In genomic region chr10:97366572-97366971, GRCh38 we compare ENCODE assay signal across 23 cellular contexts. TPM values are rescaled to one million over a fixed set of nuclear protein-coding genes. Genes with fewer than 3 reads are reported as not detected.
DNase-seq lines count a peak whose midpoint lies in the region; ATAC-seq and TF ChIP-seq lines count a peak whose summit lies in the region.
"Had no signal": no experiment of that assay in that cellular context is flagged by ENCODE, and none has a peak within 500 bp of the region (broad histone marks: within the 10 kb centered on the region; RNA-seq: fewer than 3 reads in every experiment).

No MANE protein-coding gene starts in this region.

- DNase-seq in activated naive CD8-positive, alpha-beta T cell treated with anti-CD3 and anti-CD28 coated beads, Interleukin-2, amount 50 U/mL, for 24 hours = no peak
- DNase-seq in lower lobe of right lung = no peak
- no peak for DNase-seq in stimulated activated naive B cell treated with anti-CD40 and anti-IgM and Interleukin-4, amounts not matched to agents 10 μg/mL and 1 μg/mL and 100 μg/mL, for 72 hours
- no peak for DNase-seq in GM23248
- no peak for DNase-seq in activated gamma-delta T cell treated with Interleukin-2 at 50 U/mL for 16 hours
- no peak for DNase-seq in stimulated activated naive CD4-positive, alpha-beta T cell treated with Interleukin-2 at 50 U/mL for 16 hours (lab: John Stamatoyannopoulos, UW)
- DNase-seq: activated naive CD4-positive, alpha-beta T cell; activated T-cell treated with anti-CD3 and anti-CD28 coated beads, Interleukin-2, amount 50 U/mL, for 1 hour; CD4-positive, CD25-positive, alpha-beta regulatory T cell; head of caudate nucleus; Karpas-422; left colon; natural killer cell; NCI-H1694; NCI-H526; T-cell had no signal

- no peaks in the 10 kb centered on the region for H3K79me2 ChIP-seq in DOHH2 (ENCODE audit: control insufficient read depth, low read length)
- H3K79me2 ChIP-seq in GM23248 (ENCODE audit: insufficient read depth) = no peaks in the 10 kb centered on the region
- H3K79me2 ChIP-seq: parathyroid adenoma had no signal

- no peak overlapping the region for H3K4me3 Mint-ChIP-seq in activated naive CD8-positive, alpha-beta T cell treated with anti-CD3 and anti-CD28 coated beads, Interleukin-2, amount 50 U/mL, for 24 hours
- peak overlapping the region; percentile 20 to 70 for H3K4me3 Mint-ChIP-seq in stimulated activated naive B cell treated with anti-CD40 and anti-IgM and Interleukin-4, amounts not matched to agents 10 μg/mL and 1 μg/mL and 100 μg/mL, for 72 hours
- H3K4me3 Mint-ChIP-seq: CD4-positive, CD25-positive, alpha-beta regulatory T cell; mesothelial cell of epicardium; natural killer cell; T-cell had no signal

- H3K36me3 ChIP-seq in DOHH2 (ENCODE audit: control insufficient read depth, low read length) = peaks cover 80% of the 10 kb centered on the region
- H3K36me3 ChIP-seq in lower lobe of right lung = peaks cover 70% of the 10 kb centered on the region
- H3K36me3 ChIP-seq in GM23248 (ENCODE audit: low read depth) = no peaks in the 10 kb centered on the region

- H3K27ac ChIP-seq in DOHH2 (ENCODE audit: low read depth, low read length) (peak overlapping the region; percentile 89), lower lobe of right lung (peak overlapping the region; percentile 78), GM23248 (no peak overlapping the region)
- H3K27ac ChIP-seq: epithelial cell of prostate, parathyroid adenoma had no signal

- H2AFZ ChIP-seq in GM23248 = no peak overlapping the region
- H2AFZ ChIP-seq: parathyroid adenoma had no signal

- no peaks in the 10 kb centered on the region for H3K27me3 Mint-ChIP-seq in activated naive CD8-positive, alpha-beta T cell treated with anti-CD3 and anti-CD28 coated beads, Interleukin-2, amount 50 U/mL, for 24 hours
- no peaks in the 10 kb centered on the region for H3K27me3 Mint-ChIP-seq in stimulated activated naive B cell treated with anti-CD40 and anti-IgM and Interleukin-4, amounts not matched to agents 10 μg/mL and 1 μg/mL and 100 μg/mL, for 72 hours
- H3K27me3 Mint-ChIP-seq: CD4-positive, CD25-positive, alpha-beta regulatory T cell; T-cell had no signal

- H3K9ac ChIP-seq in GM23248 = no peak overlapping the region
- H3K9ac ChIP-seq: parathyroid adenoma had no signal

- H3K4me1 ChIP-seq in DOHH2 (ENCODE audit: control insufficient read depth, low read length) (peaks cover 26% of the 10 kb centered on the region), lower lobe of right lung (peaks cover 30% of the 10 kb centered on the region), GM23248 (ENCODE audit: insufficient read depth) (no peaks in the 10 kb centered on the region)
- H3K4me1 ChIP-seq: HAP-1, parathyroid adenoma had no signal

- ATAC-seq in activated naive CD8-positive, alpha-beta T cell treated with anti-CD3 and anti-CD28 coated beads, Interleukin-2, amount 50 U/mL, for 24 hours = no peak
- peak in 1 of 2 donors; percentile 4 for ATAC-seq in lower lobe of right lung
- no peak for ATAC-seq in stimulated activated naive B cell treated with anti-CD40 and anti-IgM and Interleukin-4, amounts not matched to agents 10 μg/mL and 1 μg/mL and 100 μg/mL, for 72 hours (replicated peaks)
- ATAC-seq: left colon, Panc1, T-cell had no signal

- no peaks in the 10 kb centered on the region for H3K27me3 ChIP-seq in DOHH2 (ENCODE audit: control insufficient read depth, low read length)
- no peaks in the 10 kb centered on the region for H3K27me3 ChIP-seq in lower lobe of right lung (ENCODE audit: low read depth)
- H3K27me3 ChIP-seq in GM23248 (replicated peaks; ENCODE audit: insufficient read depth) = no peaks in the 10 kb centered on the region

- peak overlapping the region; percentile 61 for H3K4me3 ChIP-seq in DOHH2 (ENCODE audit: low read length)
- H3K4me3 ChIP-seq in lower lobe of right lung = no peak overlapping the region
- no peak overlapping the region for H3K4me3 ChIP-seq in GM23248
- H3K4me3 ChIP-seq: HAP-1, thoracic aorta had no signal

- peaks cover 45% of the 10 kb centered on the region for H3K36me3 Mint-ChIP-seq in activated naive CD8-positive, alpha-beta T cell treated with anti-CD3 and anti-CD28 coated beads, Interleukin-2, amount 50 U/mL, for 24 hours (ENCODE audit: low read depth)
- H3K36me3 Mint-ChIP-seq in stimulated activated naive B cell treated with anti-CD40 and anti-IgM and Interleukin-4, amounts not matched to agents 10 μg/mL and 1 μg/mL and 100 μg/mL, for 72 hours = peaks cover 78 to 85% of the 10 kb centered on the region in 2 donors
- H3K36me3 Mint-ChIP-seq: natural killer cell had no signal

- in situ Hi-C loops in GM23248 (cut with MboI) = no loop called here

- TF ChIP-seq CTCF in DOHH2 (IDR thresholded peaks at IDR 0.05; ENCODE audit: low read depth, low read length, poor library complexity, severe bottlenecking) (no peak), lower lobe of right lung (IDR thresholded peaks at IDR 0.05) (no peak)

- no peaks in the 10 kb centered on the region for H3K9me3 Mint-ChIP-seq in activated naive CD8-positive, alpha-beta T cell treated with anti-CD3 and anti-CD28 coated beads, Interleukin-2, amount 50 U/mL, for 24 hours
- H3K9me3 Mint-ChIP-seq in stimulated activated naive B cell treated with anti-CD40 and anti-IgM and Interleukin-4, amounts not matched to agents 10 μg/mL and 1 μg/mL and 100 μg/mL, for 72 hours = no peaks in the 10 kb centered on the region
- H3K9me3 Mint-ChIP-seq: mesothelial cell of epicardium, natural killer cell, T-cell had no signal

- WGBS in GM23248 (ENCODE audit: low coverage in 1 of 2, low lambda C conversion rate in 2 of 2, missing lambda C conversion rate in 2 of 2), 2 experiments = 86 to 88% methylated on average over 11 of the region's 11 CpGs

- H3K9me2 ChIP-seq in DOHH2 (replicated peaks; ENCODE audit: control insufficient read depth, low read length) (no peaks in the 10 kb centered on the region), GM23248 (ENCODE audit: insufficient read depth) (no peaks in the 10 kb centered on the region)

- peak overlapping the region; percentile 74 for H3K4me2 ChIP-seq in DOHH2 (ENCODE audit: low read length)
- no peak overlapping the region for H3K4me2 ChIP-seq in GM23248 (ENCODE audit: unreplicated experiment)

- peak overlapping the region; percentile 27 for H3K27ac Mint-ChIP-seq in activated naive CD8-positive, alpha-beta T cell treated with anti-CD3 and anti-CD28 coated beads, Interleukin-2, amount 50 U/mL, for 24 hours
- H3K27ac Mint-ChIP-seq in stimulated activated naive B cell treated with anti-CD40 and anti-IgM and Interleukin-4, amounts not matched to agents 10 μg/mL and 1 μg/mL and 100 μg/mL, for 72 hours = peak overlapping the region; percentile 94
- H3K27ac Mint-ChIP-seq: mesothelial cell of epicardium, T-cell had no signal

- intact Hi-C loops in lower lobe of right lung (cut with DNase I) = no loop called here

- peaks cover 4% of the 10 kb centered on the region for H3K4me1 Mint-ChIP-seq in activated naive CD8-positive, alpha-beta T cell treated with anti-CD3 and anti-CD28 coated beads, Interleukin-2, amount 50 U/mL, for 24 hours
- peaks cover 19 to 37% of the 10 kb centered on the region in 2 donors for H3K4me1 Mint-ChIP-seq in stimulated activated naive B cell treated with anti-CD40 and anti-IgM and Interleukin-4, amounts not matched to agents 10 μg/mL and 1 μg/mL and 100 μg/mL, for 72 hours
- H3K4me1 Mint-ChIP-seq: mesothelial cell of epicardium, natural killer cell had no signal

- H3F3A ChIP-seq in DOHH2 (ENCODE audit: control insufficient read depth, insufficient read depth) (peaks cover 8% of the 10 kb centered on the region), GM23248 (ENCODE audit: insufficient read depth) (no peaks in the 10 kb centered on the region)

- H4K20me1 ChIP-seq in DOHH2 (ENCODE audit: control insufficient read depth, insufficient read depth, low read depth, low read length) = 0 out of 2 replicates have a peak, but pooled peaks cover 5% of the 10 kb centered on the region
- no peaks in the 10 kb centered on the region for H4K20me1 ChIP-seq in GM23248 (ENCODE audit: insufficient read depth)

- H3K9me3 ChIP-seq in DOHH2 (ENCODE audit: control insufficient read depth, insufficient read depth, low read length) (no peaks in the 10 kb centered on the region), lower lobe of right lung (no peaks in the 10 kb centered on the region), GM23248 (ENCODE audit: low read depth) (no peaks in the 10 kb centered on the region)
- H3K9me3 ChIP-seq: HAP-1, thoracic aorta had no signal

RNA-seq across cellular contexts. Expression of gene FRAT2, which starts 32.0 kb away (rescaled TPM):
- 27.5 TPM for total RNA-seq in lower lobe of right lung
- 10.3 and 16.3 TPM in 2 replicates for total RNA-seq in GM23248 (2014; rRNA removed; shearing (Covaris generic))
- polyA plus RNA-seq in GM23248 (2016; fragmentation: Nextera tagmentation; extraction: Ambion mirVana) = 1.6 and 2.8 TPM in 2 replicates

RNA-seq across cellular contexts. Expression of gene RRP12, which starts 34.6 kb away (rescaled TPM):
- total RNA-seq in lower lobe of right lung = 24.0 TPM
- 17.1 and 17.7 TPM in 2 replicates for total RNA-seq in GM23248 (2014; rRNA removed; shearing (Covaris generic))
- 17.5 and 17.6 TPM in 2 replicates for polyA plus RNA-seq in GM23248 (2016; fragmentation: Nextera tagmentation; extraction: Ambion mirVana)

RNA-seq across cellular contexts. Expression of gene FRAT1, which starts 47.5 kb away (rescaled TPM):
- total RNA-seq in lower lobe of right lung = 15.1 TPM
- 1.6 and 1.8 TPM in 2 replicates for total RNA-seq in GM23248 (2014; rRNA removed; shearing (Covaris generic))
- polyA plus RNA-seq in GM23248 (2016; fragmentation: Nextera tagmentation; extraction: Ambion mirVana) = 0.44 and 0.75 TPM in 2 replicates

RNA-seq across cellular contexts. Expression of gene PGAM1, which starts 59.4 kb away (rescaled TPM):
- 133 TPM for total RNA-seq in lower lobe of right lung
- total RNA-seq in GM23248 (2014; rRNA removed; shearing (Covaris generic)) = 1,144 and 1,237 TPM in 2 replicates
- polyA plus RNA-seq in GM23248 (2016; fragmentation: Nextera tagmentation; extraction: Ambion mirVana) = 879 and 921 TPM in 2 replicates
